In genomic region chr5:143061161-143061945, GRCh38 we compare ENCODE assay signal across 14 cellular contexts.
DNase-seq lines count a peak whose midpoint lies in the region; ATAC-seq, FAIRE-seq and TF ChIP-seq lines count a peak whose summit lies in the region.
"Had no signal": no experiment of that assay in that cellular context is flagged by ENCODE, and none has a peak within 500 bp of the region (broad histone marks: within the 10 kb centered on the region; RNA-seq: fewer than 3 reads in every experiment).

No MANE protein-coding gene starts in this region.

- H3K27me3 ChIP-seq in bronchial epithelial cell (ENCODE audit: control insufficient read depth, insufficient read depth, low read length): no peaks in the 10 kb centered on the region

- ATAC-seq in A549 (peak in 1 of 2 experiments; percentile 74; a peak in 3 of 6 replicates), HG03354 (IDR thresholded peaks at IDR 0.05; ENCODE audit: poor library complexity, severe bottlenecking, unreplicated experiment) (no peak)

- FAIRE-seq in A549 (lab: Jason Lieb, UNC): peak; percentile 90
- FAIRE-seq in bronchial epithelial cell (lab: Jason Lieb, UNC): no peak

- 43% methylated on average over 5 of the region's 5 CpGs for WGBS in A549 (ENCODE audit: missing lambda C conversion rate)

- H3K4me1 ChIP-seq in A549: peaks cover 46% of the 10 kb centered on the region
- H3K4me1 ChIP-seq: HAP-1 had no signal

- CTCF ChIA-PET in A549 (lab: Yijun Ruan, JAX): interaction anchor here (0.6 to 1.6 kb wide), 3 partner anchors 9 to 16 kb away, joined by 3 to 6 read pairs (median 3); no protein-coding TSS in a partner anchor

- peaks cover 1% of the 10 kb centered on the region for H3K36me3 ChIP-seq in bronchial epithelial cell (ENCODE audit: control insufficient read depth, insufficient read depth, low read length)
- H3K36me3 ChIP-seq: HAP-1, thoracic aorta had no signal

- peak overlapping the region; percentile 52 for H3K4me2 ChIP-seq in A549

- no peaks in the 10 kb centered on the region for H3K9me3 ChIP-seq in A549
- H3K9me3 ChIP-seq: HAP-1, thoracic aorta had no signal

- TF ChIP-seq POLR2A in A549 (IDR thresholded peaks at IDR 0.05; ENCODE audit: low read length): no peak

- TF ChIP-seq EP300 in A549 (IDR thresholded peaks at IDR 0.05): no peak

- no peak for DNase-seq in A549 (ENCODE audit: low read depth in 1 of 2, low spot score in 1 of 2)
- DNase-seq in M059J (ENCODE audit: low read depth): peak; percentile 85
- DNase-seq in bronchial epithelial cell (ENCODE audit: low read depth): peak; percentile 97
- peak; percentile 89 for DNase-seq in iris pigment epithelial cell (ENCODE audit: low read depth)
- DNase-seq in NCI-H526 treated with DMSO at 0.1 percent for 48 hours (lab: John Stamatoyannopoulos, UW): no peak
- no peak for DNase-seq in stimulated activated naive CD4-positive, alpha-beta T cell (lab: John Stamatoyannopoulos, UW)
- DNase-seq in stimulated activated CD4-positive, alpha-beta T cell treated with anti-CD3 and anti-CD28 coated beads, Interleukin-2, amount 100 ng/mL, for 48 hours: no peak
- DNase-seq: activated CD4-positive, alpha-beta T cell treated with anti-CD3 and anti-CD28 coated beads, Interleukin-2, amount 10 ng/mL, durations not matched to agents 24 days and 14 days; activated effector memory CD4-positive, alpha-beta T cell treated with anti-CD3 and anti-CD28 coated beads, Interleukin-2, amount 50 U/mL, for 16 hours; DMS79; NCI-H187 had no signal

- no peak for TF ChIP-seq RAD21 in A549 (conservative IDR thresholded peaks at IDR 0.05 in 1 of 2, IDR thresholded peaks at IDR 0.05 in 1 of 2)

- POLR2A ChIA-PET in A549 (lab: Yijun Ruan, JAX): no interaction called here

- TF ChIP-seq CTCF in A549 (IDR thresholded peaks at IDR 0.05) (no peak), bronchial epithelial cell (IDR thresholded peaks at IDR 0.05; ENCODE audit: insufficient read depth, low read length, severe bottlenecking) (no peak)

- peak overlapping the region in 1 of 2 experiments; percentile 52; a peak in 3 of 6 replicates for H3K27ac ChIP-seq in A549
- H3K27ac ChIP-seq: thoracic aorta had no signal

- H3K4me3 ChIP-seq in A549 (no peak overlapping the region; the same call in 2 of the 3 replicates), bronchial epithelial cell (ENCODE audit: low read depth, low read length) (no peak overlapping the region)
- H3K4me3 ChIP-seq: HAP-1, thoracic aorta had no signal

TF ChIP-seq in A549, 52 proteins besides CTCF, POLR2A, EP300 and RAD21:
- TF ChIP-seq JUNB (IDR thresholded peaks at IDR 0.05): peak; percentile 63
- TF ChIP-seq SMC3 (IDR thresholded peaks at IDR 0.05): no peak
- TF ChIP-seq FOSL2 (IDR thresholded peaks at IDR 0.05): no peak
- TF ChIP-seq FOSL2 (CRISPR knock-in tag; IDR thresholded peaks at IDR 0.05): peak; percentile 54
- TF ChIP-seq, protein P1, sequence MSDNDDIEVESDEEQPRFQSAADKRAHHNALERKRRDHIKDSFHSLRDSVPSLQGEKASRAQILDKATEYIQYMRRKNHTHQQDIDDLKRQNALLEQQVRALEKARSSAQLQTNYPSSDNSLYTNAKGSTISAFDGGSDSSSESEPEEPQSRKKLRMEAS (IDR thresholded peaks at IDR 0.05): no peak
- peak; percentile 26; the same call in 1 of the 2 replicates for TF ChIP-seq GATA3 (IDR thresholded peaks at IDR 0.05; ENCODE audit: borderline replicate concordance)
- TF ChIP-seq CEBPB (IDR thresholded peaks at IDR 0.05): 0 out of 4 replicates have a peak, but pooled peaks of 1 of the 2 experiments have one; percentile 4

Comparison
In these comparisons a context has a peak if more than half of its experiments do, and no peak if none do; other contexts are left out.
1. DNase-seq: peak in M059J (single experiment), bronchial epithelial cell (single experiment) and iris pigment epithelial cell (single experiment); none in A549 (0 of 2), NCI-H526 treated with DMSO at 0.1 percent for 48 hours (single experiment), stimulated activated naive CD4-positive, alpha-beta T cell (0 of 6) and stimulated activated CD4-positive, alpha-beta T cell treated with anti-CD3 and anti-CD28 coated beads, Interleukin-2, amount 100 ng/mL, for 48 hours (0 of 2).